ENCODE assay signal across 16 cellular contexts in genomic region chr5:141177577-141178191, GRCh38. TPM values are rescaled to one million over a fixed set of nuclear protein-coding genes. Genes with fewer than 3 reads are reported as not detected.
DNase-seq lines count a peak whose midpoint lies in the region; ATAC-seq and TF ChIP-seq lines count a peak whose summit lies in the region.
"Not testable (repeated sequence)": the region's sequence is repeated elsewhere in the genome, so short reads cannot be mapped to it uniquely, and the experiment has no call there.
"Had no signal": no experiment of that assay in that cellular context is flagged by ENCODE, and none has a peak within 500 bp of the region (broad histone marks: within the 10 kb centered on the region; RNA-seq: fewer than 3 reads in every experiment).

Gene PCDHB8, plus strand, starts transcription at chr5:141177790. Its CDS starts 245 bp downstream, at chr5:141178035.

- peaks cover 14% of the 10 kb centered on the region; the same call in 1 of the 2 replicates for H3K9me3 ChIP-seq in HUES6 (ENCODE audit: control insufficient read depth, insufficient read depth, low read depth, low read length)
- not testable (repeated sequence) for H3K9me3 ChIP-seq in Panc1 (ENCODE audit: control insufficient read depth, insufficient read depth, low read depth, low read length); testis
- H3K9me3 ChIP-seq in adipocyte (ENCODE audit: control insufficient read depth, low read length) = peaks cover 40% of the 10 kb centered on the region
- H3K9me3 ChIP-seq in heart right ventricle = peaks cover 0 to 85% (median 7%) of the 10 kb centered on the region in 11 donors

- intact Hi-C loops in Panc1 (cut with micrococcal nuclease; ENCODE audit: unreplicated experiment) = loop anchor here (5.0 kb wide), 1 partner anchor 85 kb away; the partner anchor contains the start of gene PCDHB2
- intact Hi-C loops in heart right ventricle (cut with DNase I); testis (cut with DNase I; ENCODE audit: low total_unique reads): not testable (repeated sequence)

- TF ChIP-seq CTCF in AG09309 (IDR thresholded peaks at IDR 0.05; ENCODE audit: control insufficient read depth, insufficient read depth, low read depth, low read length, missing control alignments) (peak; percentile 35), Panc1 (IDR thresholded peaks at IDR 0.05) (peak; percentile 94), heart right ventricle (IDR thresholded peaks at IDR 0.05) (peak in 7 of 9 donors; percentile 8 to 36 (median 16)), testis (IDR thresholded peaks at IDR 0.05) (peak in 1 of 3 experiments; percentile 20)

- BruUV-seq in Panc1 (replicated peaks; lab: Mats Ljungman, UMichigan) = not testable (repeated sequence)

- not testable (repeated sequence) for H3K36me3 ChIP-seq in HUES6 (ENCODE audit: control insufficient read depth, insufficient read depth, low read length); Panc1 (ENCODE audit: control insufficient read depth, insufficient read depth, low read length); adipocyte (ENCODE audit: control insufficient read depth, insufficient read depth, low read length, severe bottlenecking); heart right ventricle; testis (ENCODE audit: low read depth, missing control alignments)

- H3K4me1 ChIP-seq in HUES6 (ENCODE audit: control insufficient read depth, insufficient read depth, low read length); Panc1 (ENCODE audit: control insufficient read depth, insufficient read depth, low read length); adipocyte (ENCODE audit: control insufficient read depth, insufficient read depth, low read length); heart right ventricle; testis: not testable (repeated sequence)

- H3K27me3 ChIP-seq in HUES6 (ENCODE audit: control insufficient read depth, insufficient read depth, low read length); adipocyte (replicated peaks; ENCODE audit: control insufficient read depth, insufficient read depth, low read length); testis: not testable (repeated sequence)
- H3K27me3 ChIP-seq in Panc1 (ENCODE audit: control insufficient read depth, insufficient read depth, low read length) (peaks cover 24% of the 10 kb centered on the region), heart right ventricle (peaks cover 0 to 77% (median 56%) of the 10 kb centered on the region in 7 donors)

- DNase-seq in AG09309 (ENCODE audit: low read depth); Panc1 (ENCODE audit: low read depth, low spot score); heart right ventricle: not testable (repeated sequence)
- DNase-seq in GM03348 (ENCODE audit: low spot score) (peak; percentile 56), NCI-H1930 (lab: John Stamatoyannopoulos, UW) (peak; percentile 19 to 47), adipocyte (ENCODE audit: low read depth) (peak; percentile 36), testis (peak; percentile 78)

- H3K4me3 ChIP-seq in AG09309 (ENCODE audit: control insufficient read depth, low read depth, low read length); adipocyte (ENCODE audit: low read length); testis: not testable (repeated sequence)
- peak within 1 kb of the TSS; percentile 31; the same call in 1 of the 2 replicates for H3K4me3 ChIP-seq in HUES6 (ENCODE audit: low read depth, low read length)
- peak within 1 kb of the TSS; percentile 23 to 40 for H3K4me3 ChIP-seq in Panc1 (ENCODE audit: low read depth in 2 of 2, low read length in 2 of 2)
- peak within 1 kb of the TSS in 2 of 10 donors; percentile 16 to 41 for H3K4me3 ChIP-seq in heart right ventricle

- ATAC-seq in Panc1 (peak; percentile 99), heart right ventricle (peak in 6 of 8 donors; percentile 24 to 85 (median 64))

- TF ChIP-seq POLR2A in testis (IDR thresholded peaks at IDR 0.05) = not testable (repeated sequence)

- WGBS in heart right ventricle, 2 donors = 21 to 23% methylated on average over 12 to 14 of the region's 18 CpGs
- 19 to 26% methylated on average over 14 to 15 of the region's 18 CpGs for WGBS in testis, 2 donors

- not testable (repeated sequence) for H3K9ac ChIP-seq in HUES6 (ENCODE audit: low read length); adipocyte (ENCODE audit: low read length)

- CTCF ChIA-PET in Panc1 (lab: Charles Lee) = interaction anchor here (0.6 to 1.6 kb wide), 6 partner anchors 10 to 383 kb away, joined by 3 to 9 read pairs (median 8); partner anchors contain the start of genes PCDHB11 and PCDHB9

- in situ Hi-C loops in Panc1 (cut with HindIII; ENCODE audit: low pct_unique_long_range_greater_than_20kb, low sequenced_read_pairs) = loop anchor here (25.0 kb wide), 2 partner anchors 90 to 160 kb away; partner anchors contain the start of genes PCDHB2, PCDHGA1, PCDHGA2 and PCDHGA3

- POLR2A ChIA-PET in Panc1 (lab: Charles Lee) = not testable (repeated sequence)

- H3K27ac ChIP-seq in HUES6 (ENCODE audit: low read depth, low read length); Panc1 (ENCODE audit: low read length); heart right ventricle; testis: not testable (repeated sequence)

RNA-seq across cellular contexts. Expression of gene PCDHB8, which starts in this region (rescaled TPM):
- 7.6 TPM for total RNA-seq in Panc1 (2021; ENCODE audit: unreplicated experiment)
- 9.0 TPM for polyA plus RNA-seq in Panc1 (2012; ENCODE audit: insufficient read length)
- 1 to 10 TPM in 8 of 10 donors, under 1 TPM in 2; 0.60 to 5.8 (median 2.0) TPM for total RNA-seq in heart right ventricle
- under 1 TPM; 0.29 to 0.46 TPM for polyA plus RNA-seq in heart right ventricle
- total RNA-seq in testis = 1 to 10 TPM; 3.8 to 4.3 TPM
- polyA plus RNA-seq in testis (ENCODE audit: insufficient read depth, low read depth, low replicate concordance) = 2.1 TPM
- total RNA-seq: activated CD4-positive, alpha-beta T cell treated with anti-CD3 and anti-CD28 coated beads, Interleukin-2, amount 10 ng/mL, durations not matched to agents 24 days and 14 days; activated naive CD8-positive, alpha-beta T cell treated with anti-CD3 and anti-CD28 coated beads for 36 hours; activated T-helper 17 cell treated with anti-CD3 and anti-CD28 coated beads, Interleukin-2, amount 50 U/mL, for 72 hours; Caco-2; GM12878; PC-9 had no signal
- polyA plus RNA-seq: GM12878, IgD-negative memory B cell, immature natural killer cell had no signal
